ENCODE assay signal across 20 cellular contexts in the genomic region with DNA sequence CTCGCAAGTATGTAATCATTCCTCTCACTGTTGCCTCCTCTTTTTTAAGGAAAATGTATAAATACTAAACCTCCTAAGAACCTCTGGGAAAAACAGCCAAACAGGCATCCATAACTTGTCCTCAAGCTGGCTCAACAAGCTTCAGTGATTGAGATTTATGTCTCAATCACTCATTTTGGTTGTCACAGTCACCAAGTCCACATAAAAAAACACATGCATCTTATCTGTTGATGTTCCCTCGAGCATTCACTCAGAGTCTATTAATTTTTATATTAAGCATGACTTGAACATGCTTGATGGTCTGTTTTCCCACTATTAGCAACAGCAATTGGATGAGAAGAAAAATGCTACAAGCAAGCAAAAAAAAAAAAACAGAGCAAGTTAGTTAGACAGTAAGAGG.
DNase-seq lines count a peak whose midpoint lies in the region; ATAC-seq and TF ChIP-seq lines count a peak whose summit lies in the region.
"Had no signal": no experiment of that assay in that cellular context is flagged by ENCODE, and none has a peak within 500 bp of the region (broad histone marks: within the 10 kb centered on the region; RNA-seq: fewer than 3 reads in every experiment).

No MANE protein-coding gene starts in this region.

- H3K4me1 Mint-ChIP-seq in chondrocyte (ENCODE audit: low read depth) (peaks cover 24% of the 10 kb centered on the region), mesothelial cell of epicardium (peaks cover 64% of the 10 kb centered on the region), osteocyte (ENCODE audit: unreplicated experiment) (peaks cover 44% of the 10 kb centered on the region)
- H3K4me1 Mint-ChIP-seq: CD4-positive, alpha-beta memory T cell had no signal

- H3K36me3 ChIP-seq in A673 (ENCODE audit: insufficient read depth, low read length, poor library complexity, severe bottlenecking) (no peaks in the 10 kb centered on the region), hepatocyte (replicated peaks; ENCODE audit: insufficient read depth, low read depth) (no peaks in the 10 kb centered on the region)

- CTCF ChIA-PET in HEK293T (lab: Yijun Ruan, JAX), result no interaction called here
- CTCF ChIA-PET in A673 (lab: Charles Lee), result no interaction called here

- no TSS peak for BruUV-seq in A673 (replicated peaks; lab: Mats Ljungman, UMichigan)

- no peaks in the 10 kb centered on the region for H4K20me1 ChIP-seq in hepatocyte (ENCODE audit: insufficient read depth, poor library complexity, severe bottlenecking)

- no peaks in the 10 kb centered on the region for H3K27me3 Mint-ChIP-seq in chondrocyte (ENCODE audit: low read depth)
- H3K27me3 Mint-ChIP-seq in mesothelial cell of epicardium (ENCODE audit: low read depth), result no peaks in the 10 kb centered on the region
- H3K27me3 Mint-ChIP-seq in osteocyte (ENCODE audit: unreplicated experiment), result no peaks in the 10 kb centered on the region
- H3K27me3 Mint-ChIP-seq: CD4-positive, alpha-beta memory T cell had no signal

- H3K9me3 ChIP-seq in A673 (ENCODE audit: low read depth, low read length, poor library complexity, severe bottlenecking), result no peaks in the 10 kb centered on the region
- H3K9me3 ChIP-seq in hepatocyte (ENCODE audit: low read depth), result no peaks in the 10 kb centered on the region
- H3K9me3 ChIP-seq: A549 had no signal

- 43% methylated on average over 2 of the region's 2 CpGs for WGBS in hepatocyte (ENCODE audit: low lambda C conversion rate, missing lambda C conversion rate)

- no peak overlapping the region for H3K4me3 ChIP-seq in A673 (ENCODE audit: low read depth, low read length, poor library complexity, severe bottlenecking)
- no peak overlapping the region for H3K4me3 ChIP-seq in hepatocyte
- H3K4me3 ChIP-seq: A549, GM23338 had no signal

- H3K9me3 Mint-ChIP-seq in chondrocyte (ENCODE audit: low read depth) (no peaks in the 10 kb centered on the region), mesothelial cell of epicardium (no peaks in the 10 kb centered on the region), osteocyte (ENCODE audit: unreplicated experiment) (no peaks in the 10 kb centered on the region)
- H3K9me3 Mint-ChIP-seq: GM23338, H9, HFFc6 had no signal

- no peak overlapping the region for H2AFZ ChIP-seq in hepatocyte

- DNase-seq in HEK293T (ENCODE audit: extremely low spot score) (no peak), chondrocyte (ENCODE audit: low spot score) (no peak), mesothelial cell of epicardium (ENCODE audit: low spot score in 2 of 2, unreplicated experiment in 2 of 2) (no peak), osteocyte (ENCODE audit: extremely low spot score, unreplicated experiment) (no peak), A673 (ENCODE audit: low spot score) (no peak), hepatocyte (ENCODE audit: low spot score) (no peak)
- no peak for DNase-seq in stimulated activated naive CD8-positive, alpha-beta T cell treated with anti-CD3 and anti-CD28 coated beads, Interleukin-15, Interleukin-2, amounts not matched to agents 100 U/mL and 50 U/mL, for 24 hours
- DNase-seq: 8988T; C1 segment of cervical spinal cord; Calu3; CD4-positive, alpha-beta memory T cell; COR-L47; DMS53; DMS79 treated with DMSO at 0.1 percent for 48 hours; H9; HFFc6 had no signal

- H3K27ac ChIP-seq in A673 (ENCODE audit: low read depth, low read length, poor library complexity, severe bottlenecking) (no peak overlapping the region), hepatocyte (no peak overlapping the region)
- H3K27ac ChIP-seq: A549 had no signal

- H3K36me3 Mint-ChIP-seq in chondrocyte (ENCODE audit: low read depth) (no peaks in the 10 kb centered on the region), mesothelial cell of epicardium (no peaks in the 10 kb centered on the region), osteocyte (ENCODE audit: unreplicated experiment) (peaks cover 6% of the 10 kb centered on the region)
- H3K36me3 Mint-ChIP-seq: CD4-positive, alpha-beta memory T cell had no signal

- H3K4me1 ChIP-seq in A673 (ENCODE audit: insufficient read depth, low read length, poor library complexity, severe bottlenecking) (no peaks in the 10 kb centered on the region), hepatocyte (ENCODE audit: insufficient read depth) (no peaks in the 10 kb centered on the region)
- H3K4me1 ChIP-seq: A549 had no signal

- H3K9me2 ChIP-seq in hepatocyte (replicated peaks; ENCODE audit: insufficient read depth), result no peaks in the 10 kb centered on the region

- intact Hi-C loops in A673 (cut with micrococcal nuclease; ENCODE audit: unreplicated experiment), result no loop called here

- TF ChIP-seq CTCF in chondrocyte (IDR thresholded peaks at IDR 0.05), result no peak
- no peak for TF ChIP-seq CTCF in mesothelial cell of epicardium (IDR thresholded peaks at IDR 0.05; ENCODE audit: unreplicated experiment)
- TF ChIP-seq CTCF in osteocyte (IDR thresholded peaks at IDR 0.05), result no peak
- no peak for TF ChIP-seq CTCF in A673 (conservative IDR thresholded peaks at IDR 0.05; ENCODE audit: low read depth, low read length)
- no peak for TF ChIP-seq CTCF in hepatocyte (IDR thresholded peaks at IDR 0.05; ENCODE audit: poor library complexity)

- H3K27me3 ChIP-seq in A673 (replicated peaks; ENCODE audit: insufficient read depth, low read depth, low read length, poor library complexity) (no peaks in the 10 kb centered on the region), hepatocyte (no peaks in the 10 kb centered on the region)

- H3K79me2 ChIP-seq in hepatocyte, result no peaks in the 10 kb centered on the region

- ATAC-seq in esophagus mucosa, result no peak
- ATAC-seq in stimulated activated naive CD8-positive, alpha-beta T cell treated with anti-CD3 and anti-CD28 coated beads, Interleukin-15, Interleukin-2, amounts not matched to agents 100 U/mL and 50 U/mL, for 24 hours, result no peak
- ATAC-seq: A549, GM23338, HCT116 had no signal

- POLR2A ChIA-PET in HEK293T (lab: Yijun Ruan, JAX) (no interaction called here), A673 (lab: Charles Lee; ENCODE audit: low non-redundant PET) (no interaction called here)

- peak overlapping the region; percentile 91 for H3K27ac Mint-ChIP-seq in chondrocyte (ENCODE audit: unreplicated experiment)
- H3K27ac Mint-ChIP-seq in mesothelial cell of epicardium, result peak overlapping the region; percentile 72
- peak overlapping the region; percentile 89 for H3K27ac Mint-ChIP-seq in osteocyte (ENCODE audit: unreplicated experiment)
- H3K27ac Mint-ChIP-seq: CD4-positive, alpha-beta memory T cell; GM23338; H9; HFFc6 had no signal

- H3K4me3 Mint-ChIP-seq in chondrocyte (ENCODE audit: unreplicated experiment) (no peak overlapping the region), mesothelial cell of epicardium (no peak overlapping the region), osteocyte (ENCODE audit: unreplicated experiment) (no peak overlapping the region)
- H3K4me3 Mint-ChIP-seq: CD4-positive, alpha-beta memory T cell; GM23338; H9; HFFc6 had no signal

- H3K4me2 ChIP-seq in hepatocyte, result no peak overlapping the region
- H3K4me2 ChIP-seq: A549, GM23338 had no signal

TF ChIP-seq in HEK293T, 16 proteins besides CTCF, POLR2A, EP300 and RAD21:
- TF ChIP-seq LEF1 (IDR thresholded peaks at IDR 0.05; ENCODE audit: borderline replicate concordance) (no peak), FOXA1 (IDR thresholded peaks at IDR 0.05) (no peak), TARDBP (IDR thresholded peaks at IDR 0.05) (no peak), PKNOX1 (IDR thresholded peaks at IDR 0.05) (peak; percentile 48), HDGF (IDR thresholded peaks at IDR 0.05; ENCODE audit: borderline replicate concordance) (no peak), FOXM1 (IDR thresholded peaks at IDR 0.05; ENCODE audit: borderline replicate concordance) (no peak), FOXK2 (IDR thresholded peaks at IDR 0.05) (no peak), ZNF384 (IDR thresholded peaks at IDR 0.05) (no peak)
